Comparison of ENCODE assay signal across 1 cellular context in the genomic region with DNA sequence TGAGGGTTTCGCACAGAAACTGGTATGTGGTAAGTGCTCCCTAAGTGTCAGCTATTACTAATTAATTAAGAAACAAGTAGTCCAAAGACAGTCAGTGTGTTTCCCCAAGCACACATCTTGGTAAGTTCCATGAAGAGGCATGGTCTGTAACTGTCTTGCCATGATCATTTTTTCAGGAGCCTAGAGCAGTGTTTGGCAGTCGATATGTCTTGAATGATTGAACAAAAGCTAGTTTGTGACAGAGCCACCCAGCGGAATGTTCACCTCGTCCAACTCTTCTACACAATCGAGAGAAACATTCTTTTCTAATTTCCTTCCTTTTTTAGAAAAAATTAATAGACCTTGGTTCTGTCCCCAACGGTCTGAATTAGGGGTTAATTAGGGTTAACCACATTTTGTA.
TF ChIP-seq lines count a peak whose summit lies in the region.

No MANE protein-coding gene starts in this region.

TF ChIP-seq in GM12878, 131 proteins besides CTCF, POLR2A, EP300 and RAD21 (continued from another document):
- TF ChIP-seq, protein P1, sequence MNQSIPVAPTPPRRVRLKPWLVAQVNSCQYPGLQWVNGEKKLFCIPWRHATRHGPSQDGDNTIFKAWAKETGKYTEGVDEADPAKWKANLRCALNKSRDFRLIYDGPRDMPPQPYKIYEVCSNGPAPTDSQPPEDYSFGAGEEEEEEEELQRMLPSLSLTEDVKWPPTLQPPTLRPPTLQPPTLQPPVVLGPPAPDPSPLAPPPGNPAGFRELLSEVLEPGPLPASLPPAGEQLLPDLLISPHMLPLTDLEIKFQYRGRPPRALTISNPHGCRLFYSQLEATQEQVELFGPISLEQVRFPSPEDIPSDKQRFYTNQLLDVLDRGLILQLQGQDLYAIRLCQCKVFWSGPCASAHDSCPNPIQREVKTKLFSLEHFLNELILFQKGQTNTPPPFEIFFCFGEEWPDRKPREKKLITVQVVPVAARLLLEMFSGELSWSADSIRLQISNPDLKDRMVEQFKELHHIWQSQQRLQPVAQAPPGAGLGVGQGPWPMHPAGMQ (IDR thresholded peaks at IDR 0.05; ENCODE audit: borderline replicate concordance): no peak
- TF ChIP-seq CHD1 (IDR thresholded peaks at IDR 0.05; ENCODE audit: low read depth, low read length) (no peak), PML (IDR thresholded peaks at IDR 0.05; ENCODE audit: low read length) (no peak), BHLHE40 (IDR thresholded peaks at IDR 0.05; ENCODE audit: borderline replicate concordance in 1 of 2, low read depth in 2 of 2, low read length in 1 of 2) (no peak), NR2F1 (conservative IDR thresholded peaks at IDR 0.05) (no peak), YY1 (IDR thresholded peaks at IDR 0.05; ENCODE audit: low read depth, low read length) (no peak)
- TF ChIP-seq, protein P2, sequence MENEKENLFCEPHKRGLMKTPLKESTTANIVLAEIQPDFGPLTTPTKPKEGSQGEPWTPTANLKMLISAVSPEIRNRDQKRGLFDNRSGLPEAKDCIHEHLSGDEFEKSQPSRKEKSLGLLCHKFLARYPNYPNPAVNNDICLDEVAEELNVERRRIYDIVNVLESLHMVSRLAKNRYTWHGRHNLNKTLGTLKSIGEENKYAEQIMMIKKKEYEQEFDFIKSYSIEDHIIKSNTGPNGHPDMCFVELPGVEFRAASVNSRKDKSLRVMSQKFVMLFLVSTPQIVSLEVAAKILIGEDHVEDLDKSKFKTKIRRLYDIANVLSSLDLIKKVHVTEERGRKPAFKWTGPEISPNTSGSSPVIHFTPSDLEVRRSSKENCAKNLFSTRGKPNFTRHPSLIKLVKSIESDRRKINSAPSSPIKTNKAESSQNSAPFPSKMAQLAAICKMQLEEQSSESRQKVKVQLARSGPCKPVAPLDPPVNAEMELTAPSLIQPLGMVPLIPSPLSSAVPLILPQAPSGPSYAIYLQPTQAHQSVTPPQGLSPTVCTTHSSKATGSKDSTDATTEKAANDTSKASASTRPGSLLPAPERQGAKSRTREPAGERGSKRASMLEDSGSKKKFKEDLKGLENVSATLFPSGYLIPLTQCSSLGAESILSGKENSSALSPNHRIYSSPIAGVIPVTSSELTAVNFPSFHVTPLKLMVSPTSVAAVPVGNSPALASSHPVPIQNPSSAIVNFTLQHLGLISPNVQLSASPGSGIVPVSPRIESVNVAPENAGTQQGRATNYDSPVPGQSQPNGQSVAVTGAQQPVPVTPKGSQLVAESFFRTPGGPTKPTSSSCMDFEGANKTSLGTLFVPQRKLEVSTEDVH (IDR thresholded peaks at IDR 0.05; ENCODE audit: low read depth, partially characterized antibody): no peak
- TF ChIP-seq, protein P3, sequence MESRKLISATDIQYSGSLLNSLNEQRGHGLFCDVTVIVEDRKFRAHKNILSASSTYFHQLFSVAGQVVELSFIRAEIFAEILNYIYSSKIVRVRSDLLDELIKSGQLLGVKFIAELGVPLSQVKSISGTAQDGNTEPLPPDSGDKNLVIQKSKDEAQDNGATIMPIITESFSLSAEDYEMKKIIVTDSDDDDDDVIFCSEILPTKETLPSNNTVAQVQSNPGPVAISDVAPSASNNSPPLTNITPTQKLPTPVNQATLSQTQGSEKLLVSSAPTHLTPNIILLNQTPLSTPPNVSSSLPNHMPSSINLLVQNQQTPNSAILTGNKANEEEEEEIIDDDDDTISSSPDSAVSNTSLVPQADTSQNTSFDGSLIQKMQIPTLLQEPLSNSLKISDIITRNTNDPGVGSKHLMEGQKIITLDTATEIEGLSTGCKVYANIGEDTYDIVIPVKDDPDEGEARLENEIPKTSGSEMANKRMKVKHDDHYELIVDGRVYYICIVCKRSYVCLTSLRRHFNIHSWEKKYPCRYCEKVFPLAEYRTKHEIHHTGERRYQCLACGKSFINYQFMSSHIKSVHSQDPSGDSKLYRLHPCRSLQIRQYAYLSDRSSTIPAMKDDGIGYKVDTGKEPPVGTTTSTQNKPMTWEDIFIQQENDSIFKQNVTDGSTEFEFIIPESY (IDR thresholded peaks at IDR 0.05): no peak
